8 cellular contexts compared by ENCODE assay signal in genomic region chr16:2537451-2538379, GRCh38. TPM values are rescaled to one million over a fixed set of nuclear protein-coding genes. Genes with fewer than 3 reads are reported as not detected.
DNase-seq lines count a peak whose midpoint lies in the region; ATAC-seq and TF ChIP-seq lines count a peak whose summit lies in the region.

TSS of gene PDPK1 (plus strand) at chr16:2538021. CDS start at chr16:2538113, 92 bp downstream.

- TF ChIP-seq CTCF in GM13976 (IDR thresholded peaks at IDR 0.05; ENCODE audit: borderline replicate concordance, control extremely low read depth, extremely low read depth, insufficient read depth, missing control alignments) (no peak), prostate gland (IDR thresholded peaks at IDR 0.05) (peak in 1 of 4 experiments; percentile 22)

- H3K36me3 ChIP-seq in prostate gland: no peaks in the 10 kb centered on the region

- H3K27me3 ChIP-seq in prostate gland (replicated peaks; ENCODE audit: insufficient read depth): no peaks in the 10 kb centered on the region

- peak within 1 kb of the TSS; percentile 65 to 69 for H3K4me3 ChIP-seq in prostate gland

- DNase-seq in GM13976 (ENCODE audit: low spot score) (peak; percentile 97), NCI-H146 (lab: John Stamatoyannopoulos, UW) (peak; percentile 96), amniotic epithelial cell (ENCODE audit: low read depth) (peak; percentile 91), left cardiac atrium (peak; percentile 95), prostate gland (ENCODE audit: low spot score) (peak; percentile 93), ureter (ENCODE audit: low spot score) (peak; percentile 94)

- peak; percentile 59 for TF ChIP-seq POLR2A in prostate gland (IDR thresholded peaks at IDR 0.05)

- H3K27ac ChIP-seq in prostate gland: peak within 1 kb of the TSS; percentile 85 to 86

- ATAC-seq in HG02870 (IDR thresholded peaks at IDR 0.05; ENCODE audit: unreplicated experiment): peak; percentile 82
- ATAC-seq in left cardiac atrium: peak; percentile 93 to 95

- no peaks in the 10 kb centered on the region for H3K9me3 ChIP-seq in prostate gland

- WGBS in prostate gland: 2% methylated on average over 51 of the region's 126 CpGs

- H3K4me1 ChIP-seq in prostate gland (replicated peaks): no peaks in the 10 kb centered on the region

- in situ Hi-C loops in GM13976 (cut with MboI; ENCODE audit: low sequenced_read_pairs, unreplicated experiment): no loop called here

- intact Hi-C loops in T-helper 1 cell treated with Interleukin-12 subunit alpha and Interleukin-12 subunit beta and Interleukin-4 antibody, amounts not matched to agents 30 ng/mL and 1 ng/mL, for 36 hours (cut with micrococcal nuclease): loop anchor here (1.0 to 10.0 kb wide), 7 partner anchors 24 to 925 kb away; partner anchors contain the start of genes ATP6V0C, CRAMP1, IFT140 and KCTD5
- intact Hi-C loops in left cardiac atrium (cut with DNase I) (no loop called here), prostate gland (cut with DNase I) (loop anchor here (5.0 to 10.0 kb wide), 2 partner anchors 57 to 135 kb away; no protein-coding TSS in a partner anchor)

RNA-seq across cellular contexts. Expression of gene PDPK1, which starts in this region (rescaled TPM):
- total RNA-seq in T-helper 1 cell treated with Interleukin-12 subunit alpha and Interleukin-12 subunit beta and Interleukin-4 antibody, amounts not matched to agents 30 ng/mL and 1 ng/mL, for 36 hours: 52.6 and 54.6 TPM in 2 replicates
- total RNA-seq in left cardiac atrium: 10 to 100 TPM; 32.6 to 39.4 TPM
- total RNA-seq in prostate gland: 10 to 100 TPM; 33.1 to 73.2 TPM
- 65.9 TPM for total RNA-seq in ureter

Comparison
In these comparisons a context has a peak if more than half of its experiments do, and no peak if none do; other contexts are left out.
1. Peak in every context shown above with its lines: DNase-seq, ATAC-seq, H3K4me3 ChIP-seq and H3K27ac ChIP-seq.
2. intact Hi-C loops: an anchor here in T-helper 1 cell treated with Interleukin-12 subunit alpha and Interleukin-12 subunit beta and Interleukin-4 antibody, amounts not matched to agents 30 ng/mL and 1 ng/mL, for 36 hours (1.0 to 10.0 kb wide) and prostate gland (5.0 to 10.0 kb wide); none called in left cardiac atrium.